1 cellular context compared by ENCODE assay signal in the genomic region with DNA sequence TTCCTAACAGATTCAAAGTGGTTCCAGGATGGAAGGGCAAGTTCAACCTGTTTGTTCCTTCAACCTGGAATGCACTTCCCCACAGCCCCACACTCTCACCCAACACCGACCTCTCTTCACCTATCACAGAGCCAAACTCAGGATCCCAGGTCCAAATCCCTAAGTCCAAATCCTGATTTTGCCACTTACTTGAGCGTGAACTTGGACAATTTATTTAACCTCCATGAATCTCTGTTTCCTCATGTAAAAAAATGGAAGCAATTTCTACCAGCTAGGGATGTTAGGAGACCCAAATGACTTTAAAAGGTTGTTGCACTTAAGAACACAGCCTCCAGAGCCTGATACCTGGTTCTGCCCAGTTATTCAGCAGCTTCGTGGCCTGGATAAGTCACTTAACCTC.
TF ChIP-seq lines count a peak whose summit lies in the region.

No MANE protein-coding gene starts in this region.

TF ChIP-seq in HepG2, 621 proteins besides CTCF, POLR2A, EP300 and RAD21:
- TF ChIP-seq, protein P1, sequence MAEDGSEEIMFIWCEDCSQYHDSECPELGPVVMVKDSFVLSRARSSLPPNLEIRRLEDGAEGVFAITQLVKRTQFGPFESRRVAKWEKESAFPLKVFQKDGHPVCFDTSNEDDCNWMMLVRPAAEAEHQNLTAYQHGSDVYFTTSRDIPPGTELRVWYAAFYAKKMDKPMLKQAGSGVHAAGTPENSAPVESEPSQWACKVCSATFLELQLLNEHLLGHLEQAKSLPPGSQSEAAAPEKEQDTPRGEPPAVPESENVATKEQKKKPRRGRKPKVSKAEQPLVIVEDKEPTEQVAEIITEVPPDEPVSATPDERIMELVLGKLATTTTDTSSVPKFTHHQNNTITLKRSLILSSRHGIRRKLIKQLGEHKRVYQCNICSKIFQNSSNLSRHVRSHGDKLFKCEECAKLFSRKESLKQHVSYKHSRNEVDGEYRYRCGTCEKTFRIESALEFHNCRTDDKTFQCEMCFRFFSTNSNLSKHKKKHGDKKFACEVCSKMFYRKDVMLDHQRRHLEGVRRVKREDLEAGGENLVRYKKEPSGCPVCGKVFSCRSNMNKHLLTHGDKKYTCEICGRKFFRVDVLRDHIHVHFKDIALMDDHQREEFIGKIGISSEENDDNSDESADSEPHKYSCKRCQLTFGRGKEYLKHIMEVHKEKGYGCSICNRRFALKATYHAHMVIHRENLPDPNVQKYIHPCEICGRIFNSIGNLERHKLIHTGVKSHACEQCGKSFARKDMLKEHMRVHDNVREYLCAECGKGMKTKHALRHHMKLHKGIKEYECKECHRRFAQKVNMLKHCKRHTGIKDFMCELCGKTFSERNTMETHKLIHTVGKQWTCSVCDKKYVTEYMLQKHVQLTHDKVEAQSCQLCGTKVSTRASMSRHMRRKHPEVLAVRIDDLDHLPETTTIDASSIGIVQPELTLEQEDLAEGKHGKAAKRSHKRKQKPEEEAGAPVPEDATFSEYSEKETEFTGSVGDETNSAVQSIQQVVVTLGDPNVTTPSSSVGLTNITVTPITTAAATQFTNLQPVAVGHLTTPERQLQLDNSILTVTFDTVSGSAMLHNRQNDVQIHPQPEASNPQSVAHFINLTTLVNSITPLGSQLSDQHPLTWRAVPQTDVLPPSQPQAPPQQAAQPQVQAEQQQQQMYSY (CRISPR knock-in tag; IDR thresholded peaks at IDR 0.05), result peak; percentile 89
- TF ChIP-seq CREM (IDR thresholded peaks at IDR 0.05), result no peak
- TF ChIP-seq CREM (CRISPR knock-in tag; IDR thresholded peaks at IDR 0.05), result no peak
